In genomic region chr19:4633140-4633967, GRCh38 we compare ENCODE assay signal across 1 cellular context.
A peak's percentile ranks its signal among the peaks of the same experiment; 100 is the strongest.
TF ChIP-seq lines count a peak whose summit lies in the region.

No MANE protein-coding gene starts in this region.

TF ChIP-seq in K562, 482 proteins besides CTCF, POLR2A, EP300 and RAD21 (continued from another document and continues in another):
- TF ChIP-seq ZNF740 (CRISPR knock-in tag; IDR thresholded peaks at IDR 0.05) (0 out of 2 replicates have a peak, but pooled peaks have one; percentile 36), ZNF740 (tag; IDR thresholded peaks at IDR 0.05) (no peak; a peak in 1 of 4 replicates), BHLHE40 (IDR thresholded peaks at IDR 0.05; ENCODE audit: low read length) (peak; percentile 54), ZBTB7A (IDR thresholded peaks at IDR 0.05; ENCODE audit: borderline replicate concordance, control insufficient read depth, low read depth, low read length) (peak; percentile 59; the same call in 1 of the 2 replicates), TRIM24 (IDR thresholded peaks at IDR 0.05) (peak; percentile 48 to 52; a peak in 2 of 4 replicates), WHSC1 (IDR thresholded peaks at IDR 0.05; ENCODE audit: low read length) (no peak), ZBTB26 (CRISPR knock-in tag; IDR thresholded peaks at IDR 0.05) (0 out of 2 replicates have a peak, but pooled peaks have one; percentile 51), ETV5 (CRISPR knock-in tag; IDR thresholded peaks at IDR 0.05; ENCODE audit: low read depth) (peak; percentile 68; the same call in 1 of the 2 replicates), TEAD1 (CRISPR knock-in tag; IDR thresholded peaks at IDR 0.05) (peak in 1 of 2 experiments; percentile 84; a peak in 2 of 4 replicates), TRIM28 (IDR thresholded peaks at IDR 0.05) (peak; percentile 63; the same call in 1 of the 2 replicates), L3MBTL2 (IDR thresholded peaks at IDR 0.05) (peak; percentile 81), BRD9 (IDR thresholded peaks at IDR 0.05; ENCODE audit: low read depth, partially characterized antibody) (peak; percentile 66), NELFE (IDR thresholded peaks at IDR 0.05; ENCODE audit: insufficient read depth, insufficient read length) (no peak), FIP1L1 (IDR thresholded peaks at IDR 0.05; ENCODE audit: low read depth, low read length, poor library complexity, severe bottlenecking) (no peak), ZBTB40 (IDR thresholded peaks at IDR 0.05) (no peak), ZBTB40 (CRISPR knock-in tag; IDR thresholded peaks at IDR 0.05) (peak; percentile 55; the same call in 1 of the 2 replicates), HCFC1 (IDR thresholded peaks at IDR 0.05; ENCODE audit: low read depth, low read length) (peak; percentile 31; the same call in 1 of the 2 replicates), SRSF7 (optimal IDR thresholded peaks at IDR 0.05; ENCODE audit: low read depth, low read length) (no peak), SRF (CRISPR knock-in tag; IDR thresholded peaks at IDR 0.05) (peak in 1 of 2 experiments; percentile 41; a peak in 1 of 4 replicates), NRF1 (conservative IDR thresholded peaks at IDR 0.05 in 1 of 2, IDR thresholded peaks at IDR 0.05 in 1 of 2) (peak; percentile 56 to 68), ID3 (CRISPR knock-in tag; IDR thresholded peaks at IDR 0.05) (no peak), ID3 (tag; IDR thresholded peaks at IDR 0.05) (peak; percentile 43; the same call in 1 of the 2 replicates), HBP1 (CRISPR knock-in tag; IDR thresholded peaks at IDR 0.05) (no peak), NCOA1 (IDR thresholded peaks at IDR 0.05; ENCODE audit: low read depth) (no peak; the same call in 1 of the 2 replicates), MEF2A (IDR thresholded peaks at IDR 0.05; ENCODE audit: control insufficient read depth, low read depth, low read length) (no peak), NUFIP1 (IDR thresholded peaks at IDR 0.05; ENCODE audit: partially characterized antibody) (no peak), EWSR1 (IDR thresholded peaks at IDR 0.05; ENCODE audit: borderline replicate concordance, low read depth, partially characterized antibody) (no peak), MCM7 (IDR thresholded peaks at IDR 0.05) (no peak), DIDO1 (tag; IDR thresholded peaks at IDR 0.05; ENCODE audit: low read depth) (no peak)
- TF ChIP-seq, protein P1, sequence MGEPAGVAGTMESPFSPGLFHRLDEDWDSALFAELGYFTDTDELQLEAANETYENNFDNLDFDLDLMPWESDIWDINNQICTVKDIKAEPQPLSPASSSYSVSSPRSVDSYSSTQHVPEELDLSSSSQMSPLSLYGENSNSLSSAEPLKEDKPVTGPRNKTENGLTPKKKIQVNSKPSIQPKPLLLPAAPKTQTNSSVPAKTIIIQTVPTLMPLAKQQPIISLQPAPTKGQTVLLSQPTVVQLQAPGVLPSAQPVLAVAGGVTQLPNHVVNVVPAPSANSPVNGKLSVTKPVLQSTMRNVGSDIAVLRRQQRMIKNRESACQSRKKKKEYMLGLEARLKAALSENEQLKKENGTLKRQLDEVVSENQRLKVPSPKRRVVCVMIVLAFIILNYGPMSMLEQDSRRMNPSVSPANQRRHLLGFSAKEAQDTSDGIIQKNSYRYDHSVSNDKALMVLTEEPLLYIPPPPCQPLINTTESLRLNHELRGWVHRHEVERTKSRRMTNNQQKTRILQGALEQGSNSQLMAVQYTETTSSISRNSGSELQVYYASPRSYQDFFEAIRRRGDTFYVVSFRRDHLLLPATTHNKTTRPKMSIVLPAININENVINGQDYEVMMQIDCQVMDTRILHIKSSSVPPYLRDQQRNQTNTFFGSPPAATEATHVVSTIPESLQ (CRISPR knock-in tag; IDR thresholded peaks at IDR 0.05), result 0 out of 2 replicates have a peak, but pooled peaks have one; percentile 65
- TF ChIP-seq, protein P2, sequence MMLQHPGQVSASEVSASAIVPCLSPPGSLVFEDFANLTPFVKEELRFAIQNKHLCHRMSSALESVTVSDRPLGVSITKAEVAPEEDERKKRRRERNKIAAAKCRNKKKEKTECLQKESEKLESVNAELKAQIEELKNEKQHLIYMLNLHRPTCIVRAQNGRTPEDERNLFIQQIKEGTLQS (IDR thresholded peaks at IDR 0.05), result peak; percentile 95
- TF ChIP-seq, protein P2 (CRISPR knock-in tag; conservative IDR thresholded peaks at IDR 0.05), result peak; percentile 67; the same call in 1 of the 2 replicates
- TF ChIP-seq, protein P3, sequence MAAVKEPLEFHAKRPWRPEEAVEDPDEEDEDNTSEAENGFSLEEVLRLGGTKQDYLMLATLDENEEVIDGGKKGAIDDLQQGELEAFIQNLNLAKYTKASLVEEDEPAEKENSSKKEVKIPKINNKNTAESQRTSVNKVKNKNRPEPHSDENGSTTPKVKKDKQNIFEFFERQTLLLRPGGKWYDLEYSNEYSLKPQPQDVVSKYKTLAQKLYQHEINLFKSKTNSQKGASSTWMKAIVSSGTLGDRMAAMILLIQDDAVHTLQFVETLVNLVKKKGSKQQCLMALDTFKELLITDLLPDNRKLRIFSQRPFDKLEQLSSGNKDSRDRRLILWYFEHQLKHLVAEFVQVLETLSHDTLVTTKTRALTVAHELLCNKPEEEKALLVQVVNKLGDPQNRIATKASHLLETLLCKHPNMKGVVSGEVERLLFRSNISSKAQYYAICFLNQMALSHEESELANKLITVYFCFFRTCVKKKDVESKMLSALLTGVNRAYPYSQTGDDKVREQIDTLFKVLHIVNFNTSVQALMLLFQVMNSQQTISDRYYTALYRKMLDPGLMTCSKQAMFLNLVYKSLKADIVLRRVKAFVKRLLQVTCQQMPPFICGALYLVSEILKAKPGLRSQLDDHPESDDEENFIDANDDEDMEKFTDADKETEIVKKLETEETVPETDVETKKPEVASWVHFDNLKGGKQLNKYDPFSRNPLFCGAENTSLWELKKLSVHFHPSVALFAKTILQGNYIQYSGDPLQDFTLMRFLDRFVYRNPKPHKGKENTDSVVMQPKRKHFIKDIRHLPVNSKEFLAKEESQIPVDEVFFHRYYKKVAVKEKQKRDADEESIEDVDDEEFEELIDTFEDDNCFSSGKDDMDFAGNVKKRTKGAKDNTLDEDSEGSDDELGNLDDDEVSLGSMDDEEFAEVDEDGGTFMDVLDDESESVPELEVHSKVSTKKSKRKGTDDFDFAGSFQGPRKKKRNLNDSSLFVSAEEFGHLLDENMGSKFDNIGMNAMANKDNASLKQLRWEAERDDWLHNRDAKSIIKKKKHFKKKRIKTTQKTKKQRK (IDR thresholded peaks at IDR 0.05; ENCODE audit: borderline replicate concordance, low read depth, low read length), result no peak
- TF ChIP-seq, protein P4, sequence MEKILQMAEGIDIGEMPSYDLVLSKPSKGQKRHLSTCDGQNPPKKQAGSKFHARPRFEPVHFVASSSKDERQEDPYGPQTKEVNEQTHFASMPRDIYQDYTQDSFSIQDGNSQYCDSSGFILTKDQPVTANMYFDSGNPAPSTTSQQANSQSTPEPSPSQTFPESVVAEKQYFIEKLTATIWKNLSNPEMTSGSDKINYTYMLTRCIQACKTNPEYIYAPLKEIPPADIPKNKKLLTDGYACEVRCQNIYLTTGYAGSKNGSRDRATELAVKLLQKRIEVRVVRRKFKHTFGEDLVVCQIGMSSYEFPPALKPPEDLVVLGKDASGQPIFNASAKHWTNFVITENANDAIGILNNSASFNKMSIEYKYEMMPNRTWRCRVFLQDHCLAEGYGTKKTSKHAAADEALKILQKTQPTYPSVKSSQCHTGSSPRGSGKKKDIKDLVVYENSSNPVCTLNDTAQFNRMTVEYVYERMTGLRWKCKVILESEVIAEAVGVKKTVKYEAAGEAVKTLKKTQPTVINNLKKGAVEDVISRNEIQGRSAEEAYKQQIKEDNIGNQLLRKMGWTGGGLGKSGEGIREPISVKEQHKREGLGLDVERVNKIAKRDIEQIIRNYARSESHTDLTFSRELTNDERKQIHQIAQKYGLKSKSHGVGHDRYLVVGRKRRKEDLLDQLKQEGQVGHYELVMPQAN (IDR thresholded peaks at IDR 0.05; ENCODE audit: borderline replicate concordance), result peak; percentile 52; the same call in 1 of the 2 replicates
